1 cellular context compared by ENCODE assay signal in the genomic region with DNA sequence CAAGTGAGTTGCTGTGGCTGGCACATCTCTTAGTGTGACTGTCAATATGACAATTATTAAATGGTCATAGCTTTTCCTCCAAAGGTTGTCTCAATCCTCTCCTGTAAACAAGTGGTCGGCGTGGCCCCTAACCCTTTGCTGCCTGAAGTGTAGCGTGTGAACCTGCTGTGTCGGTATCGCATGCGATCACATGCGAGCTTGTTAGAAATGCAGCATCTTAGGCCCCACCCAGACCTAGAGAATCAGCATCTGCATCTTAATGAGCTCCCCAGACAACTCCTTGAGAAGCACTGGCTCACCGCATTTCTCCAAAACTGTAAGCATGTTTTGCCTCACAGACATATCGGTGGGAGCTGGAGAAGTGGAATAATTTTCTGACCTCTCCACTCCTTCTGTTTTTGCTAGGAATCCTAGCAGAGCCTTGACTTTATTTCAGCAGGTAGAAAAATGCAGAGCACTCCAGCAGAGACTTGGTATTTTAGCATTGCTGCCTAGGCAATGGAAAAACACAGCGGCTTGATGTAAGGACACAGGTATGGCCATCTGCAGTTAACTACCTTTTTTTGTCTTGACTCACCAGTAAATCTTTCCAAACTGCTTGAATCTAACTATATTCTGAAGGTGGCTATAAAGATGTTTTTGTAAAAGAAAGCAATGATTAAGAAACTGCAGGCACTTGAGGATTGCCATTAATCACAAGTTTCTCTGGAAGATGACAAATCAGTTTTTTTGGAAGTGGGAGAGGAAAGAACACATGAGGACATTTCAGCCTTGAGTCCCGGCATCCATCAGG.
TF ChIP-seq lines count a peak whose summit lies in the region.

No MANE protein-coding gene starts in this region.

TF ChIP-seq in WTC11, 78 proteins besides CTCF, POLR2A, EP300 and RAD21 (continued from another document):
- TF ChIP-seq, protein P1, sequence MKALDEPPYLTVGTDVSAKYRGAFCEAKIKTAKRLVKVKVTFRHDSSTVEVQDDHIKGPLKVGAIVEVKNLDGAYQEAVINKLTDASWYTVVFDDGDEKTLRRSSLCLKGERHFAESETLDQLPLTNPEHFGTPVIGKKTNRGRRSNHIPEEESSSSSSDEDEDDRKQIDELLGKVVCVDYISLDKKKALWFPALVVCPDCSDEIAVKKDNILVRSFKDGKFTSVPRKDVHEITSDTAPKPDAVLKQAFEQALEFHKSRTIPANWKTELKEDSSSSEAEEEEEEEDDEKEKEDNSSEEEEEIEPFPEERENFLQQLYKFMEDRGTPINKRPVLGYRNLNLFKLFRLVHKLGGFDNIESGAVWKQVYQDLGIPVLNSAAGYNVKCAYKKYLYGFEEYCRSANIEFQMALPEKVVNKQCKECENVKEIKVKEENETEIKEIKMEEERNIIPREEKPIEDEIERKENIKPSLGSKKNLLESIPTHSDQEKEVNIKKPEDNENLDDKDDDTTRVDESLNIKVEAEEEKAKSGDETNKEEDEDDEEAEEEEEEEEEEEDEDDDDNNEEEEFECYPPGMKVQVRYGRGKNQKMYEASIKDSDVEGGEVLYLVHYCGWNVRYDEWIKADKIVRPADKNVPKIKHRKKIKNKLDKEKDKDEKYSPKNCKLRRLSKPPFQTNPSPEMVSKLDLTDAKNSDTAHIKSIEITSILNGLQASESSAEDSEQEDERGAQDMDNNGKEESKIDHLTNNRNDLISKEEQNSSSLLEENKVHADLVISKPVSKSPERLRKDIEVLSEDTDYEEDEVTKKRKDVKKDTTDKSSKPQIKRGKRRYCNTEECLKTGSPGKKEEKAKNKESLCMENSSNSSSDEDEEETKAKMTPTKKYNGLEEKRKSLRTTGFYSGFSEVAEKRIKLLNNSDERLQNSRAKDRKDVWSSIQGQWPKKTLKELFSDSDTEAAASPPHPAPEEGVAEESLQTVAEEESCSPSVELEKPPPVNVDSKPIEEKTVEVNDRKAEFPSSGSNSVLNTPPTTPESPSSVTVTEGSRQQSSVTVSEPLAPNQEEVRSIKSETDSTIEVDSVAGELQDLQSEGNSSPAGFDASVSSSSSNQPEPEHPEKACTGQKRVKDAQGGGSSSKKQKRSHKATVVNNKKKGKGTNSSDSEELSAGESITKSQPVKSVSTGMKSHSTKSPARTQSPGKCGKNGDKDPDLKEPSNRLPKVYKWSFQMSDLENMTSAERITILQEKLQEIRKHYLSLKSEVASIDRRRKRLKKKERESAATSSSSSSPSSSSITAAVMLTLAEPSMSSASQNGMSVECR (CRISPR knock-in tag; IDR thresholded peaks at IDR 0.05; ENCODE audit: borderline replicate concordance): no peak
- TF ChIP-seq FOXK1 (CRISPR knock-in tag; IDR thresholded peaks at IDR 0.05) (no peak), ZNF396 (CRISPR knock-in tag; IDR thresholded peaks at IDR 0.05; ENCODE audit: borderline replicate concordance) (no peak), FOXP1 (CRISPR knock-in tag; IDR thresholded peaks at IDR 0.05; ENCODE audit: borderline replicate concordance) (no peak), KAT7 (CRISPR knock-in tag; IDR thresholded peaks at IDR 0.05; ENCODE audit: borderline replicate concordance) (no peak), JAZF1 (CRISPR knock-in tag; IDR thresholded peaks at IDR 0.05) (no peak), IRF2 (CRISPR knock-in tag; IDR thresholded peaks at IDR 0.05; ENCODE audit: borderline replicate concordance, low read depth) (no peak)
